In the genomic region with DNA sequence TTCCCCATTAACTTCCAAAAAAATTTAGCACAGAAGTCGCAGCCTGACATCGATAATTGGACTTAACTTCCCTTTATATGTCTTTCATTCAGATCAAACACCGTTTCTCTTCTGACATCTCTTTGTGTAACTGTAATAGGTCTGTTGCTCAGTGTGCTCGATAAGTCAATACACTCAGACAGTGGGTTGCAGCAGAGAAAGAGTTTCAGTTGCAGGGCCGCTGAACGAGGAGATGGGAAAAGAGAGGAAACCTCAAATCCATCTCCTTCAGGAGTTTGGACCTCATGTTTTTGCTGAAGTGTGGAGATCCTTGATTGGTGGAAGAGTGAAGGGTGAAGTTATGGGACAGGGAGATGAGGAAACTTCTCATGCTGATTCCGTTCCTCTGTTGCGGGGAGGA, we compare ENCODE assay signal across 8 cellular contexts. TPM values are rescaled to one million over a fixed set of nuclear protein-coding genes. Genes with fewer than 3 reads are reported as not detected.
DNase-seq lines count a peak whose midpoint lies in the region; ATAC-seq and TF ChIP-seq lines count a peak whose summit lies in the region.

No MANE protein-coding gene starts in this region.

- peak overlapping the region; percentile 90 for H3K4me2 ChIP-seq in BLaER1
- H3K4me2 ChIP-seq in Karpas-422 (ENCODE audit: low read depth, low read length, poor library complexity, severe bottlenecking) = peak overlapping the region; percentile 82

- peaks cover 72% of the 10 kb centered on the region for H3K79me2 ChIP-seq in Karpas-422 (ENCODE audit: low read length)

- no peaks in the 10 kb centered on the region for H3K36me3 Mint-ChIP-seq in natural killer cell

- peaks cover 24 to 44% of the 10 kb centered on the region in 2 donors for H3K4me1 Mint-ChIP-seq in natural killer cell

- H3K9me2 ChIP-seq in Karpas-422 (replicated peaks; ENCODE audit: insufficient read depth, low read length) = no peaks in the 10 kb centered on the region

- ATAC-seq in natural killer cell = no peak
- ATAC-seq in GM19455 (IDR thresholded peaks at IDR 0.05; ENCODE audit: unreplicated experiment) = no peak
- ATAC-seq in GM19324 (IDR thresholded peaks at IDR 0.05; ENCODE audit: low FRiP score, unreplicated experiment) = no peak

- no peak overlapping the region for H3K27ac ChIP-seq in BLaER1
- H3K27ac ChIP-seq in Karpas-422 (ENCODE audit: low read length) = peak overlapping the region; percentile 71
- H3K27ac ChIP-seq in coronary artery = no peak overlapping the region

- H2AFZ ChIP-seq in Karpas-422 (ENCODE audit: low read length) = no peak overlapping the region

- H3K27me3 ChIP-seq in BLaER1 (no peaks in the 10 kb centered on the region), Karpas-422 (ENCODE audit: low read length) (no peaks in the 10 kb centered on the region)

- H4K20me1 ChIP-seq in BLaER1 = peaks cover 48% of the 10 kb centered on the region
- peaks cover 11% of the 10 kb centered on the region; the same call in 1 of the 2 replicates for H4K20me1 ChIP-seq in Karpas-422 (ENCODE audit: insufficient read depth, low read depth, low read length)

- intact Hi-C loops in natural killer cell (cut with micrococcal nuclease) = loop anchor here (10.0 kb wide), 1 partner anchor 538 kb away; the partner anchor contains the start of gene RTL6

- H3K36me3 ChIP-seq in BLaER1 = peaks cover 19% of the 10 kb centered on the region; the same call in 1 of the 2 replicates
- H3K36me3 ChIP-seq in Karpas-422 (ENCODE audit: insufficient read depth, low read length) = no peaks in the 10 kb centered on the region

- no peak for DNase-seq in Karpas-422
- no peak for DNase-seq in coronary artery (ENCODE audit: low spot score)
- DNase-seq in natural killer cell = no peak
- DNase-seq in stimulated activated naive CD4-positive, alpha-beta T cell (lab: John Stamatoyannopoulos, UW) = no peak
- DNase-seq in iPS-NIHi11 (ENCODE audit: low spot score) = no peak

- peak overlapping the region; percentile 98 for H3K4me3 ChIP-seq in BLaER1
- H3K4me3 ChIP-seq in Karpas-422 (ENCODE audit: low read length) = peak overlapping the region; percentile 92
- H3K4me3 ChIP-seq in coronary artery = peak overlapping the region; percentile 89

- H3K9ac ChIP-seq in BLaER1 (peak overlapping the region; percentile 89; the same call in 1 of the 2 replicates), Karpas-422 (ENCODE audit: low read length) (peak overlapping the region; percentile 99)

- H3K9me3 ChIP-seq in BLaER1 = no peaks in the 10 kb centered on the region
- H3K9me3 ChIP-seq in Karpas-422 (ENCODE audit: low read length) = no peaks in the 10 kb centered on the region

- H3K27me3 Mint-ChIP-seq in natural killer cell (ENCODE audit: low read depth in 2 of 2) = peaks cover 8 to 10% of the 10 kb centered on the region in 2 donors

- H3K9me3 Mint-ChIP-seq in natural killer cell = no peaks in the 10 kb centered on the region

- peak overlapping the region; percentile 94 for H3K4me3 Mint-ChIP-seq in natural killer cell

- TF ChIP-seq CTCF in coronary artery (IDR thresholded peaks at IDR 0.05) = no peak
- TF ChIP-seq CTCF in natural killer cell (IDR thresholded peaks at IDR 0.05) = no peak

- peak overlapping the region; percentile 85 to 87 for H3K27ac Mint-ChIP-seq in natural killer cell

- peaks cover 26% of the 10 kb centered on the region for H3K4me1 ChIP-seq in BLaER1
- H3K4me1 ChIP-seq in Karpas-422 (ENCODE audit: low read length) = peaks cover 21% of the 10 kb centered on the region

RNA-seq across cellular contexts. Expression of gene SAMM50, which starts 1.1 kb away (rescaled TPM):
- 37.3 and 42.9 TPM in 2 replicates for total RNA-seq in Karpas-422 (2014; rRNA removed; shearing (Covaris generic); ENCODE audit: low replicate concordance)
- 10 to 100 TPM; 25.9 to 30.6 (median 29.7) TPM for total RNA-seq in natural killer cell

RNA-seq across cellular contexts. Expression of gene PNPLA3, which starts 32.8 kb away (rescaled TPM):
- not detected in 2 replicates for total RNA-seq in Karpas-422 (2014; rRNA removed; shearing (Covaris generic); ENCODE audit: low replicate concordance)
- under 1 TPM in 2 of 3 donors, not detected in 1; 0.53 to 0.54 TPM for total RNA-seq in natural killer cell
